8 cellular contexts compared by ENCODE assay signal in the genomic region with DNA sequence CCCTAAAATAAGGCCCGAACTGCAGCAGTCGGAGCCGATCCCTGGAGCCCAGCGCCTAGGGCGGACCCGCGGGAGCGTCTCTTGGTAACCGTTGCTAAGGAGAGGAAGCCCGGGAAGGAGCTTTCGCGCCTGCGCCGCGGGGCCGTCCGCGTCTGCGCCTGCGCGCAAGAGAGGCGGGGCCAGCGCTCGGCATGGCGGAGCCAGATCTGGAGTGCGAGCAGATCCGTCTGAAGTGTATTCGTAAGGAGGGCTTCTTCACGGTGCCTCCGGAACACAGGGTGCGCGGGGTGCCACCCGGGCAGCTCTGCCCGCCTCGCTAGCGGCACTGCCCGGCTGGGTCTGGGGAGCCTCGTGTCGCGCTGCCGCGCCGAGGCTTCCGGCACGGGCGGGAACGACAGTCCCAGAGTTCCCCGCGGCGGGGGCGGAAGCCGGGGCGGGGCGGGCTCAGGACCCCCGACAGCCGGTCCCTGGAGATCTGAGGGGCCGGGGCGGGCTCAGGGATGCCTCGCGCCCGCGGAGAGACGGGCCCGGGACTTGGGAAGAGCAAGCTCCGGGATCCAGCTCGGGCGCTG. TPM values are rescaled to one million over a fixed set of nuclear protein-coding genes. Genes with fewer than 3 reads are reported as not detected.
DNase-seq lines count a peak whose midpoint lies in the region; ATAC-seq and TF ChIP-seq lines count a peak whose summit lies in the region.

A gene with protein sequence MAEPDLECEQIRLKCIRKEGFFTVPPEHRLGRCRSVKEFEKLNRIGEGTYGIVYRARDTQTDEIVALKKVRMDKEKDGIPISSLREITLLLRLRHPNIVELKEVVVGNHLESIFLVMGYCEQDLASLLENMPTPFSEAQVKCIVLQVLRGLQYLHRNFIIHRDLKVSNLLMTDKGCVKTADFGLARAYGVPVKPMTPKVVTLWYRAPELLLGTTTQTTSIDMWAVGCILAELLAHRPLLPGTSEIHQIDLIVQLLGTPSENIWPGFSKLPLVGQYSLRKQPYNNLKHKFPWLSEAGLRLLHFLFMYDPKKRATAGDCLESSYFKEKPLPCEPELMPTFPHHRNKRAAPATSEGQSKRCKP (plus strand): TSS at position 170 of the 572 bp plus-strand sequence. CDS start 22 bp downstream, at position 192.

- no peaks in the 10 kb centered on the region for H3K27me3 ChIP-seq in adrenal gland
- H3K27me3 ChIP-seq in heart left ventricle = no peaks in the 10 kb centered on the region
- H3K27me3 ChIP-seq in upper lobe of left lung = no peaks in the 10 kb centered on the region

- ATAC-seq in HG02610 (IDR thresholded peaks at IDR 0.05; ENCODE audit: unreplicated experiment) (peak; percentile 78), heart left ventricle (peak; percentile 87 to 97 (median 96)), upper lobe of left lung (ENCODE audit: low FRiP score in 2 of 2) (peak; percentile 89 to 95)

- H3K4me1 ChIP-seq in adrenal gland (replicated peaks in 1 of 2) (peaks cover 8 to 10% of the 10 kb centered on the region in 2 donors), heart left ventricle (peaks cover 0 to 16% (median 8%) of the 10 kb centered on the region in 12 donors), upper lobe of left lung (peaks cover 10 to 20% (median 12%) of the 10 kb centered on the region in 4 donors)

- WGBS in adrenal gland, 4 donors = 1% methylated on average over 31 to 67 of the region's 67 CpGs; no CpG with 5 or more reads in 1 of the 4 donors
- 0 to 1% (median 0%) methylated on average over 3 to 67 of the region's 67 CpGs for WGBS in heart left ventricle, 4 donors
- WGBS in upper lobe of left lung, 2 donors = 2% methylated on average over 40 of the region's 67 CpGs; no CpG with 5 or more reads in 1 of the 2 donors

- DNase-seq in GM12864 (ENCODE audit: low read depth) = no peak
- peak; percentile 73 for DNase-seq in NCI-H1105 (lab: John Stamatoyannopoulos, UW)
- peak; percentile 74 to 88 (median 81) for DNase-seq in T-helper 1 cell
- DNase-seq in adrenal gland = peak; percentile 83 to 95 (median 93)
- DNase-seq in heart left ventricle = peak; percentile 89 to 95 (median 91)
- peak; percentile 97 for DNase-seq in posterior vena cava (ENCODE audit: low spot score)
- peak; percentile 89 to 98 for DNase-seq in upper lobe of left lung

- H3K4me3 ChIP-seq in GM12864 (ENCODE audit: low read depth, low read length) (peak within 1 kb of the TSS; percentile 87), adrenal gland (peak within 1 kb of the TSS; percentile 42 to 82 (median 68)), heart left ventricle (peak within 1 kb of the TSS; percentile 66 to 99 (median 84)), upper lobe of left lung (peak within 1 kb of the TSS; percentile 71 to 95 (median 84))

- H3K27ac ChIP-seq in adrenal gland = peak within 1 kb of the TSS in 4 of 5 donors; percentile 49 to 81 (median 68)
- H3K27ac ChIP-seq in heart left ventricle = peak within 1 kb of the TSS; percentile 84 to 98 (median 91)
- peak within 1 kb of the TSS; percentile 80 to 91 (median 86) for H3K27ac ChIP-seq in upper lobe of left lung

- H3K36me3 ChIP-seq in adrenal gland (replicated peaks in 1 of 2) (peaks cover 0 to 21% of the 10 kb centered on the region in 2 donors), heart left ventricle (peaks cover 0 to 26% (median 9%) of the 10 kb centered on the region in 9 donors), upper lobe of left lung (peaks cover 0 to 16% (median 12%) of the 10 kb centered on the region in 4 donors)

- TF ChIP-seq POLR2A in adrenal gland (IDR thresholded peaks at IDR 0.05) = peak; percentile 53 to 54
- TF ChIP-seq POLR2A in heart left ventricle (IDR thresholded peaks at IDR 0.05) = peak in 1 of 2 donors; percentile 85
- peak in 3 of 4 donors; percentile 23 to 92 (median 65) for TF ChIP-seq POLR2A in upper lobe of left lung (IDR thresholded peaks at IDR 0.05)

- TF ChIP-seq CTCF in GM12864 (IDR thresholded peaks at IDR 0.05; ENCODE audit: low read depth, low read length, missing control alignments) (no peak), adrenal gland (IDR thresholded peaks at IDR 0.05) (no peak), heart left ventricle (IDR thresholded peaks at IDR 0.05) (no peak), upper lobe of left lung (IDR thresholded peaks at IDR 0.05) (peak in 2 of 6 experiments; percentile 21 to 39)

- TF ChIP-seq EP300 in upper lobe of left lung (IDR thresholded peaks at IDR 0.05) = no peak

- intact Hi-C loops in adrenal gland (cut with DNase I) (no loop called here), heart left ventricle (cut with DNase I) (no loop called here), posterior vena cava (cut with DNase I) (no loop called here)

- H3K9me3 ChIP-seq in adrenal gland (replicated peaks in 1 of 3) = no peaks in the 10 kb centered on the region
- no peaks in the 10 kb centered on the region for H3K9me3 ChIP-seq in heart left ventricle
- H3K9me3 ChIP-seq in upper lobe of left lung = no peaks in the 10 kb centered on the region

RNA-seq across cellular contexts. Expression of the gene that starts here (rescaled TPM):
- 100 to 1,000 TPM in 1 of 8 donors, 10 to 100 TPM in 7; 31.5 to 127 (median 58.2) TPM for total RNA-seq in adrenal gland
- polyA plus RNA-seq in adrenal gland = 100 to 1,000 TPM in 2 of 3 donors, 10 to 100 TPM in 1; 29.5 to 289 (median 159) TPM
- total RNA-seq in heart left ventricle = 10 to 100 TPM; 16.1 to 31.4 (median 20.0) TPM
- 10 to 100 TPM; 22.9 to 30.7 TPM for polyA plus RNA-seq in heart left ventricle
- 10 to 100 TPM; 33.7 to 37.5 TPM for total RNA-seq in posterior vena cava
- total RNA-seq in upper lobe of left lung = 100 to 1,000 TPM in 2 of 6 donors, 10 to 100 TPM in 4; 38.4 to 197 (median 85.3) TPM
